ENCODE assay signal across 8 cellular contexts in genomic region chr3:139935866-139936817, GRCh38. TPM values are rescaled to one million over a fixed set of nuclear protein-coding genes. Genes with fewer than 3 reads are reported as not detected.
DNase-seq lines count a peak whose midpoint lies in the region; ATAC-seq and TF ChIP-seq lines count a peak whose summit lies in the region.

No MANE protein-coding gene starts in this region.

- POLR2A ChIA-PET in PC-9 (lab: Charles Lee; ENCODE audit: unreplicated experiment) = no interaction called here
- POLR2A ChIA-PET in CD4-positive, alpha-beta memory T cell (lab: Charles Lee; ENCODE audit: partially characterized antibody) = interaction anchor here (0.7 kb wide), 1 partner anchor 27 kb away, joined by 3 read pairs; no protein-coding TSS in a partner anchor
- POLR2A ChIA-PET in activated CD4-positive, alpha-beta memory T cell treated with anti-CD3 and anti-CD28 coated beads, Interleukin-2, amount 10 ng/mL, durations not matched to agents 7 days and 5 days (lab: Charles Lee) = no interaction called here

- H2AFZ ChIP-seq in PC-9 = no peak overlapping the region

- peaks cover 0 to 10% (median 3%) of the 10 kb centered on the region in 8 donors for H3K9me3 Mint-ChIP-seq in CD4-positive, alpha-beta memory T cell
- H3K9me3 Mint-ChIP-seq in activated CD4-positive, alpha-beta memory T cell treated with anti-CD3 and anti-CD28 coated beads, Interleukin-2, amount 10 ng/mL, durations not matched to agents 7 days and 5 days = no peaks in the 10 kb centered on the region

- peak overlapping the region; percentile 77 for H3K4me3 ChIP-seq in iPS-18c (ENCODE audit: insufficient read depth, low read depth, low read length)
- peak overlapping the region in 7 of 8 donors; percentile 27 to 65 (median 31) for H3K4me3 ChIP-seq in spleen
- H3K4me3 ChIP-seq in PC-9 = no peak overlapping the region
- no peak overlapping the region for H3K4me3 ChIP-seq in CD4-positive, alpha-beta memory T cell (ENCODE audit: low read length in 2 of 2)

- no peaks in the 10 kb centered on the region for H3K79me2 ChIP-seq in PC-9 (ENCODE audit: low read depth)

- H3K4me1 Mint-ChIP-seq in T-helper 17 cell = peaks cover 5% of the 10 kb centered on the region
- H3K4me1 Mint-ChIP-seq in CD4-positive, alpha-beta memory T cell = peaks cover 0 to 7% (median under 1%) of the 10 kb centered on the region in 4 donors
- H3K4me1 Mint-ChIP-seq in activated CD4-positive, alpha-beta memory T cell treated with anti-CD3 and anti-CD28 coated beads, Interleukin-2, amount 10 ng/mL, durations not matched to agents 7 days and 5 days = no peaks in the 10 kb centered on the region

- H3K4me3 Mint-ChIP-seq in T-helper 17 cell = peak overlapping the region; percentile 67
- H3K4me3 Mint-ChIP-seq in CD4-positive, alpha-beta memory T cell = peak overlapping the region in 3 of 8 donors; percentile 25 to 47 (median 45)
- no peak overlapping the region for H3K4me3 Mint-ChIP-seq in activated CD4-positive, alpha-beta memory T cell treated with anti-CD3 and anti-CD28 coated beads, Interleukin-2, amount 10 ng/mL, durations not matched to agents 7 days and 5 days

- peaks cover 68% of the 10 kb centered on the region for H3K27me3 Mint-ChIP-seq in T-helper 17 cell
- peaks cover 32 to 34% of the 10 kb centered on the region in 2 donors for H3K27me3 Mint-ChIP-seq in CD4-positive, alpha-beta memory T cell
- peaks cover 35% of the 10 kb centered on the region for H3K27me3 Mint-ChIP-seq in activated CD4-positive, alpha-beta memory T cell treated with anti-CD3 and anti-CD28 coated beads, Interleukin-2, amount 10 ng/mL, durations not matched to agents 7 days and 5 days

- peak; percentile 14 for DNase-seq in DMS153 treated with DMSO at 0.1 percent for 48 hours (lab: John Stamatoyannopoulos, UW; ENCODE audit: unreplicated experiment)
- DNase-seq in DMS153 (lab: John Stamatoyannopoulos, UW) = no peak
- DNase-seq in T-helper 17 cell = no peak
- DNase-seq in spleen = no peak
- no peak for DNase-seq in PC-9
- DNase-seq in CD4-positive, alpha-beta memory T cell = no peak
- no peak for DNase-seq in activated CD4-positive, alpha-beta memory T cell treated with anti-CD3 and anti-CD28 coated beads, Interleukin-2, amount 10 ng/mL, durations not matched to agents 7 days and 5 days

- H3K27ac ChIP-seq in spleen = no peak overlapping the region
- no peak overlapping the region for H3K27ac ChIP-seq in PC-9
- H3K27ac ChIP-seq in CD4-positive, alpha-beta memory T cell (ENCODE audit: low read depth, low read length) = no peak overlapping the region

- H3K27me3 ChIP-seq in spleen (replicated peaks in 1 of 7) (peaks cover 0 to 73% (median 49%) of the 10 kb centered on the region in 7 donors), PC-9 (ENCODE audit: insufficient read depth, low read depth) (no peaks in the 10 kb centered on the region)
- peaks cover 6% of the 10 kb centered on the region for H3K27me3 ChIP-seq in CD4-positive, alpha-beta memory T cell (ENCODE audit: insufficient read depth, low read length)

- peaks cover 4% of the 10 kb centered on the region for H3K36me3 Mint-ChIP-seq in T-helper 17 cell (ENCODE audit: low read depth)
- no peaks in the 10 kb centered on the region for H3K36me3 Mint-ChIP-seq in CD4-positive, alpha-beta memory T cell
- H3K36me3 Mint-ChIP-seq in activated CD4-positive, alpha-beta memory T cell treated with anti-CD3 and anti-CD28 coated beads, Interleukin-2, amount 10 ng/mL, durations not matched to agents 7 days and 5 days (ENCODE audit: low read depth) = no peaks in the 10 kb centered on the region

- CTCF ChIA-PET in PC-9 (lab: Charles Lee) = no interaction called here
- CTCF ChIA-PET in CD4-positive, alpha-beta memory T cell (lab: Charles Lee; ENCODE audit: partially characterized antibody) = no interaction called here
- CTCF ChIA-PET in activated CD4-positive, alpha-beta memory T cell treated with anti-CD3 and anti-CD28 coated beads, Interleukin-2, amount 10 ng/mL, durations not matched to agents 7 days and 5 days (lab: Charles Lee) = no interaction called here

- no peak for TF ChIP-seq CTCF in spleen (IDR thresholded peaks at IDR 0.05 in 8 of 11, conservative IDR thresholded peaks at IDR 0.05 in 3 of 11)
- no peak for TF ChIP-seq CTCF in PC-9 (conservative IDR thresholded peaks at IDR 0.05)

- no peaks in the 10 kb centered on the region for H3K9me2 ChIP-seq in PC-9 (ENCODE audit: insufficient read depth)

- intact Hi-C loops in spleen (cut with DNase I; ENCODE audit: low total_unique reads) (loop anchor here (10.0 kb wide), 1 partner anchor 929 kb away; no protein-coding TSS in a partner anchor), PC-9 (cut with micrococcal nuclease; ENCODE audit: unreplicated experiment) (loop anchor here (5.0 kb wide), 2 partner anchors 509 to 616 kb away; no protein-coding TSS in a partner anchor)
- intact Hi-C loops in CD4-positive, alpha-beta memory T cell (cut with micrococcal nuclease) = no loop called here

- BruUV-seq in PC-9 (replicated peaks; lab: Mats Ljungman, UMichigan) = no TSS peak

- H3K4me1 ChIP-seq in spleen (peaks cover 7 to 25% (median 22%) of the 10 kb centered on the region in 6 donors), PC-9 (replicated peaks; ENCODE audit: insufficient read depth) (no peaks in the 10 kb centered on the region)
- H3K4me1 ChIP-seq in CD4-positive, alpha-beta memory T cell (ENCODE audit: insufficient read depth, low read length) = no peaks in the 10 kb centered on the region

- no peak for TF ChIP-seq POLR2A in spleen (IDR thresholded peaks at IDR 0.05)

- H3K4me2 ChIP-seq in PC-9 = no peak overlapping the region

- no peak for ATAC-seq in T-helper 17 cell

- H3K9me3 ChIP-seq in T-helper 17 cell (ENCODE audit: control insufficient read depth, low read length, poor library complexity, severe bottlenecking) (peaks cover 3% of the 10 kb centered on the region), iPS-18c (ENCODE audit: control insufficient read depth, insufficient read depth, low read length) (peaks cover 4% of the 10 kb centered on the region), spleen (no peaks in the 10 kb centered on the region), PC-9 (ENCODE audit: insufficient read depth, low read depth) (no peaks in the 10 kb centered on the region)
- H3K9me3 ChIP-seq in CD4-positive, alpha-beta memory T cell (ENCODE audit: control insufficient read depth in 1 of 2, low read length in 2 of 2) = no peaks in the 10 kb centered on the region

- H3K36me3 ChIP-seq in spleen = no peaks in the 10 kb centered on the region
- no peaks in the 10 kb centered on the region for H3K36me3 ChIP-seq in PC-9 (ENCODE audit: low read depth)
- no peaks in the 10 kb centered on the region for H3K36me3 ChIP-seq in CD4-positive, alpha-beta memory T cell (ENCODE audit: insufficient read depth, low read length)

- 4 to 5% (median 4%) methylated on average over 29 to 42 of the region's 42 CpGs for WGBS in spleen, 5 donors

- no peaks in the 10 kb centered on the region for H3F3A ChIP-seq in PC-9 (ENCODE audit: insufficient read depth, low read depth)

- no peaks in the 10 kb centered on the region for H4K20me1 ChIP-seq in PC-9 (ENCODE audit: insufficient read depth)

- H3K27ac Mint-ChIP-seq in T-helper 17 cell = no peak overlapping the region
- no peak overlapping the region for H3K27ac Mint-ChIP-seq in CD4-positive, alpha-beta memory T cell
- no peak overlapping the region for H3K27ac Mint-ChIP-seq in activated CD4-positive, alpha-beta memory T cell treated with anti-CD3 and anti-CD28 coated beads, Interleukin-2, amount 10 ng/mL, durations not matched to agents 7 days and 5 days

RNA-seq across cellular contexts. Expression of gene CLSTN2, which starts 1.2 kb away (rescaled TPM):
- total RNA-seq in T-helper 17 cell (not detected), spleen (under 1 TPM; 0.06 to 0.22 (median 0.13) TPM), PC-9 (2021) (not detected in 2 replicates)
- under 1 TPM in 2 of 3 donors, not detected in 1; 0.02 to 0.13 TPM for polyA plus RNA-seq in spleen
- total RNA-seq in CD4-positive, alpha-beta memory T cell = not detected
- not detected for polyA plus RNA-seq in CD4-positive, alpha-beta memory T cell
- not detected for total RNA-seq in activated CD4-positive, alpha-beta memory T cell treated with anti-CD3 and anti-CD28 coated beads, Interleukin-2, amount 10 ng/mL, durations not matched to agents 7 days and 5 days

Comparison
In these comparisons a context has a peak if more than half of its experiments do, and no peak if none do; other contexts are left out.
1. H3K4me3 ChIP-seq: peak in iPS-18c (single experiment) and spleen (7 of 8); none in PC-9 (single experiment) and CD4-positive, alpha-beta memory T cell (0 of 2).